ENCODE assay signal across 2 cellular contexts in the genomic region with DNA sequence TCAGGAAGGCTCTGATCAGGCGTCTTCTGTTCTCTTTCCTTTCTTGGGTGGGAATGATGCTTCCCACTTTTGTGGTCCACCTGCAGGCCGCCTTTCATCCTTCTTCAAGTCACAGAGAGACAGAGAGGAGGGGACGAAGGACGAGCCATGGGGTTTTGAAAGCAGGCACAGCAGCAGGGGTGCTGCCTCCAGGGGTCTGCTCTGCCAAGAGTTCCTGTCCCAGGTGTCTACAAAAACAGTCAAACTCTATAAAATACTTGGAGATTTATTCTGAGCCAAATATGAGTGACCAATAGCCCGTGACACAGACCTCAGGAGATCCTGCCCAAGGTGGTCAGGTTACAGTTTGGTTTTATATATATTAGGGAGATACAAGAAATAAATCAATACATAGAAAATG.
TF ChIP-seq lines count a peak whose summit lies in the region.

No MANE protein-coding gene starts in this region.

TF ChIP-seq in GM23338, 12 proteins besides CTCF, POLR2A, EP300 and RAD21:
- TF ChIP-seq CREB1 (CRISPR knock-in tag; IDR thresholded peaks at IDR 0.05; ENCODE audit: low read depth) (no peak), EZH2 (IDR thresholded peaks at IDR 0.05; ENCODE audit: low read depth, unreplicated experiment) (no peak), POLR2AphosphoS5 (IDR thresholded peaks at IDR 0.05; ENCODE audit: low read depth) (no peak), STAT1 (IDR thresholded peaks at IDR 0.05; ENCODE audit: unreplicated experiment) (no peak), ZNF462 (CRISPR knock-in tag; IDR thresholded peaks at IDR 0.05) (no peak), ZNF331 (CRISPR knock-in tag; IDR thresholded peaks at IDR 0.05; ENCODE audit: low read depth) (no peak), REST (IDR thresholded peaks at IDR 0.05; ENCODE audit: unreplicated experiment) (no peak), NANOG (IDR thresholded peaks at IDR 0.05; ENCODE audit: borderline replicate concordance) (no peak)
- TF ChIP-seq, protein P1, sequence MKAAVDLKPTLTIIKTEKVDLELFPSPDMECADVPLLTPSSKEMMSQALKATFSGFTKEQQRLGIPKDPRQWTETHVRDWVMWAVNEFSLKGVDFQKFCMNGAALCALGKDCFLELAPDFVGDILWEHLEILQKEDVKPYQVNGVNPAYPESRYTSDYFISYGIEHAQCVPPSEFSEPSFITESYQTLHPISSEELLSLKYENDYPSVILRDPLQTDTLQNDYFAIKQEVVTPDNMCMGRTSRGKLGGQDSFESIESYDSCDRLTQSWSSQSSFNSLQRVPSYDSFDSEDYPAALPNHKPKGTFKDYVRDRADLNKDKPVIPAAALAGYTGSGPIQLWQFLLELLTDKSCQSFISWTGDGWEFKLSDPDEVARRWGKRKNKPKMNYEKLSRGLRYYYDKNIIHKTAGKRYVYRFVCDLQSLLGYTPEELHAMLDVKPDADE (IDR thresholded peaks at IDR 0.05): no peak

TF ChIP-seq in H1, 55 proteins besides CTCF, POLR2A, EP300 and RAD21:
- TF ChIP-seq NRF1 (IDR thresholded peaks at IDR 0.05; ENCODE audit: low read depth, low read length) (no peak), HDAC2 (IDR thresholded peaks at IDR 0.05; ENCODE audit: borderline replicate concordance in 1 of 2, low read depth in 2 of 2, low read length in 2 of 2) (no peak), TBP (IDR thresholded peaks at IDR 0.05; ENCODE audit: low read depth, low read length) (no peak), KDM5A (IDR thresholded peaks at IDR 0.05; ENCODE audit: low read length) (no peak), GABPA (IDR thresholded peaks at IDR 0.05; ENCODE audit: borderline replicate concordance, insufficient read depth, low read length) (no peak), SIX5 (IDR thresholded peaks at IDR 0.05; ENCODE audit: low read depth, low read length) (no peak), RFX5 (IDR thresholded peaks at IDR 0.05; ENCODE audit: borderline replicate concordance, low read depth, low read length) (no peak), NANOG (IDR thresholded peaks at IDR 0.05; ENCODE audit: insufficient read depth, low read depth, low read length, poor library complexity, severe bottlenecking) (no peak), EGR1 (IDR thresholded peaks at IDR 0.05; ENCODE audit: borderline replicate concordance, low read depth, low read length) (no peak), SIRT6 (IDR thresholded peaks at IDR 0.05; ENCODE audit: low read length) (no peak), JUND (IDR thresholded peaks at IDR 0.05; ENCODE audit: low read length) (no peak), RXRA (IDR thresholded peaks at IDR 0.05; ENCODE audit: insufficient read depth, low read depth, low read length) (no peak), SAP30 (IDR thresholded peaks at IDR 0.05; ENCODE audit: insufficient read depth, insufficient replicate concordance, low read length) (no peak), POLR2AphosphoS5 (IDR thresholded peaks at IDR 0.05; ENCODE audit: low read depth, low read length) (no peak)
- TF ChIP-seq, protein P2, sequence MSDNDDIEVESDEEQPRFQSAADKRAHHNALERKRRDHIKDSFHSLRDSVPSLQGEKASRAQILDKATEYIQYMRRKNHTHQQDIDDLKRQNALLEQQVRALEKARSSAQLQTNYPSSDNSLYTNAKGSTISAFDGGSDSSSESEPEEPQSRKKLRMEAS (IDR thresholded peaks at IDR 0.05): no peak
- TF ChIP-seq, protein P3, sequence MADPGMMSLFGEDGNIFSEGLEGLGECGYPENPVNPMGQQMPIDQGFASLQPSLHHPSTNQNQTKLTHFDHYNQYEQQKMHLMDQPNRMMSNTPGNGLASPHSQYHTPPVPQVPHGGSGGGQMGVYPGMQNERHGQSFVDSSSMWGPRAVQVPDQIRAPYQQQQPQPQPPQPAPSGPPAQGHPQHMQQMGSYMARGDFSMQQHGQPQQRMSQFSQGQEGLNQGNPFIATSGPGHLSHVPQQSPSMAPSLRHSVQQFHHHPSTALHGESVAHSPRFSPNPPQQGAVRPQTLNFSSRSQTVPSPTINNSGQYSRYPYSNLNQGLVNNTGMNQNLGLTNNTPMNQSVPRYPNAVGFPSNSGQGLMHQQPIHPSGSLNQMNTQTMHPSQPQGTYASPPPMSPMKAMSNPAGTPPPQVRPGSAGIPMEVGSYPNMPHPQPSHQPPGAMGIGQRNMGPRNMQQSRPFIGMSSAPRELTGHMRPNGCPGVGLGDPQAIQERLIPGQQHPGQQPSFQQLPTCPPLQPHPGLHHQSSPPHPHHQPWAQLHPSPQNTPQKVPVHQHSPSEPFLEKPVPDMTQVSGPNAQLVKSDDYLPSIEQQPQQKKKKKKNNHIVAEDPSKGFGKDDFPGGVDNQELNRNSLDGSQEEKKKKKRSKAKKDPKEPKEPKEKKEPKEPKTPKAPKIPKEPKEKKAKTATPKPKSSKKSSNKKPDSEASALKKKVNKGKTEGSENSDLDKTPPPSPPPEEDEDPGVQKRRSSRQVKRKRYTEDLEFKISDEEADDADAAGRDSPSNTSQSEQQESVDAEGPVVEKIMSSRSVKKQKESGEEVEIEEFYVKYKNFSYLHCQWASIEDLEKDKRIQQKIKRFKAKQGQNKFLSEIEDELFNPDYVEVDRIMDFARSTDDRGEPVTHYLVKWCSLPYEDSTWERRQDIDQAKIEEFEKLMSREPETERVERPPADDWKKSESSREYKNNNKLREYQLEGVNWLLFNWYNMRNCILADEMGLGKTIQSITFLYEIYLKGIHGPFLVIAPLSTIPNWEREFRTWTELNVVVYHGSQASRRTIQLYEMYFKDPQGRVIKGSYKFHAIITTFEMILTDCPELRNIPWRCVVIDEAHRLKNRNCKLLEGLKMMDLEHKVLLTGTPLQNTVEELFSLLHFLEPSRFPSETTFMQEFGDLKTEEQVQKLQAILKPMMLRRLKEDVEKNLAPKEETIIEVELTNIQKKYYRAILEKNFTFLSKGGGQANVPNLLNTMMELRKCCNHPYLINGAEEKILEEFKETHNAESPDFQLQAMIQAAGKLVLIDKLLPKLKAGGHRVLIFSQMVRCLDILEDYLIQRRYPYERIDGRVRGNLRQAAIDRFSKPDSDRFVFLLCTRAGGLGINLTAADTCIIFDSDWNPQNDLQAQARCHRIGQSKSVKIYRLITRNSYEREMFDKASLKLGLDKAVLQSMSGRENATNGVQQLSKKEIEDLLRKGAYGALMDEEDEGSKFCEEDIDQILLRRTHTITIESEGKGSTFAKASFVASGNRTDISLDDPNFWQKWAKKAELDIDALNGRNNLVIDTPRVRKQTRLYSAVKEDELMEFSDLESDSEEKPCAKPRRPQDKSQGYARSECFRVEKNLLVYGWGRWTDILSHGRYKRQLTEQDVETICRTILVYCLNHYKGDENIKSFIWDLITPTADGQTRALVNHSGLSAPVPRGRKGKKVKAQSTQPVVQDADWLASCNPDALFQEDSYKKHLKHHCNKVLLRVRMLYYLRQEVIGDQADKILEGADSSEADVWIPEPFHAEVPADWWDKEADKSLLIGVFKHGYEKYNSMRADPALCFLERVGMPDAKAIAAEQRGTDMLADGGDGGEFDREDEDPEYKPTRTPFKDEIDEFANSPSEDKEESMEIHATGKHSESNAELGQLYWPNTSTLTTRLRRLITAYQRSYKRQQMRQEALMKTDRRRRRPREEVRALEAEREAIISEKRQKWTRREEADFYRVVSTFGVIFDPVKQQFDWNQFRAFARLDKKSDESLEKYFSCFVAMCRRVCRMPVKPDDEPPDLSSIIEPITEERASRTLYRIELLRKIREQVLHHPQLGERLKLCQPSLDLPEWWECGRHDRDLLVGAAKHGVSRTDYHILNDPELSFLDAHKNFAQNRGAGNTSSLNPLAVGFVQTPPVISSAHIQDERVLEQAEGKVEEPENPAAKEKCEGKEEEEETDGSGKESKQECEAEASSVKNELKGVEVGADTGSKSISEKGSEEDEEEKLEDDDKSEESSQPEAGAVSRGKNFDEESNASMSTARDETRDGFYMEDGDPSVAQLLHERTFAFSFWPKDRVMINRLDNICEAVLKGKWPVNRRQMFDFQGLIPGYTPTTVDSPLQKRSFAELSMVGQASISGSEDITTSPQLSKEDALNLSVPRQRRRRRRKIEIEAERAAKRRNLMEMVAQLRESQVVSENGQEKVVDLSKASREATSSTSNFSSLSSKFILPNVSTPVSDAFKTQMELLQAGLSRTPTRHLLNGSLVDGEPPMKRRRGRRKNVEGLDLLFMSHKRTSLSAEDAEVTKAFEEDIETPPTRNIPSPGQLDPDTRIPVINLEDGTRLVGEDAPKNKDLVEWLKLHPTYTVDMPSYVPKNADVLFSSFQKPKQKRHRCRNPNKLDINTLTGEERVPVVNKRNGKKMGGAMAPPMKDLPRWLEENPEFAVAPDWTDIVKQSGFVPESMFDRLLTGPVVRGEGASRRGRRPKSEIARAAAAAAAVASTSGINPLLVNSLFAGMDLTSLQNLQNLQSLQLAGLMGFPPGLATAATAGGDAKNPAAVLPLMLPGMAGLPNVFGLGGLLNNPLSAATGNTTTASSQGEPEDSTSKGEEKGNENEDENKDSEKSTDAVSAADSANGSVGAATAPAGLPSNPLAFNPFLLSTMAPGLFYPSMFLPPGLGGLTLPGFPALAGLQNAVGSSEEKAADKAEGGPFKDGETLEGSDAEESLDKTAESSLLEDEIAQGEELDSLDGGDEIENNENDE (IDR thresholded peaks at IDR 0.05; ENCODE audit: insufficient replicate concordance, low read length): no peak
